Comparison of ENCODE assay signal across 8 cellular contexts in genomic region chr6:34365781-34366638, GRCh38. TPM values are rescaled to one million over a fixed set of nuclear protein-coding genes. Genes with fewer than 3 reads are reported as not detected.
DNase-seq lines count a peak whose midpoint lies in the region; ATAC-seq, FAIRE-seq and TF ChIP-seq lines count a peak whose summit lies in the region.
"Not testable (repeated sequence)": the region's sequence is repeated elsewhere in the genome, so short reads cannot be mapped to it uniquely, and the experiment has no call there.

No MANE protein-coding gene starts in this region.

- TF ChIP-seq POLR2A in gastrocnemius medialis (IDR thresholded peaks at IDR 0.05): not testable (repeated sequence)

- not testable (repeated sequence) for H3K27me3 Mint-ChIP-seq in activated CD8-positive, alpha-beta T cell treated with anti-CD3 and anti-CD28 coated beads, Interleukin-2, amount 10 ng/mL, durations not matched to agents 7 days and 5 days (ENCODE audit: low read depth); MCF 10A (ENCODE audit: insufficient read depth, unreplicated experiment)

- H3K4ac ChIP-seq in mesendoderm (ENCODE audit: low read depth, low read length): peak overlapping the region; percentile 48

- WGBS in mesendoderm (ENCODE audit: extremely low coverage, insufficient coverage, low lambda C conversion rate): no CpG with 5 or more reads among the region's 9 CpGs

- H3K79me2 ChIP-seq in mesendoderm (ENCODE audit: control insufficient read depth, insufficient read depth, low read length): peaks cover 28% of the 10 kb centered on the region

- not testable (repeated sequence) for H3K18ac ChIP-seq in mesendoderm (ENCODE audit: low read length)

- CTCF ChIA-PET in AG04450 (lab: Charles Lee); activated CD8-positive, alpha-beta T cell treated with anti-CD3 and anti-CD28 coated beads, Interleukin-2, amount 10 ng/mL, durations not matched to agents 7 days and 5 days (lab: Charles Lee): not testable (repeated sequence)
- CTCF ChIA-PET in HEK293 (lab: Yijun Ruan, JAX): interaction anchor here (0.7 to 0.9 kb wide), 2 partner anchors 14 to 49 kb away, joined by 3 to 4 read pairs; no protein-coding TSS in a partner anchor
- CTCF ChIA-PET in MCF 10A (lab: Yijun Ruan, JAX): interaction anchor here (0.6 to 0.9 kb wide), 2 partner anchors 116 to 859 kb away, joined by 3 read pairs; no protein-coding TSS in a partner anchor

- peaks cover 28% of the 10 kb centered on the region for H3K4me1 Mint-ChIP-seq in activated CD8-positive, alpha-beta T cell treated with anti-CD3 and anti-CD28 coated beads, Interleukin-2, amount 10 ng/mL, durations not matched to agents 7 days and 5 days (ENCODE audit: low read depth)
- H3K4me1 Mint-ChIP-seq in MCF 10A (ENCODE audit: insufficient read depth, unreplicated experiment): peaks cover 13% of the 10 kb centered on the region

- not testable (repeated sequence) for H3K4me2 ChIP-seq in mesendoderm (ENCODE audit: low read length)

- H2BK120ac ChIP-seq in mesendoderm (ENCODE audit: low read depth, low read length): not testable (repeated sequence)

- H2AK5ac ChIP-seq in mesendoderm (ENCODE audit: low read length): not testable (repeated sequence)

- POLR2A ChIA-PET in AG04450 (lab: Yijun Ruan, JAX): interaction anchor here (0.6 to 0.7 kb wide), 2 partner anchors 17 to 25 kb away, joined by 4 to 5 read pairs; no protein-coding TSS in a partner anchor
- POLR2A ChIA-PET in HEK293 (lab: Yijun Ruan, JAX): not testable (repeated sequence)
- POLR2A ChIA-PET in activated CD8-positive, alpha-beta T cell treated with anti-CD3 and anti-CD28 coated beads, Interleukin-2, amount 10 ng/mL, durations not matched to agents 7 days and 5 days (lab: Charles Lee): interaction anchor here (0.6 kb wide), 1 partner anchor 66 kb away, joined by 3 read pairs; no protein-coding TSS in a partner anchor
- POLR2A ChIA-PET in MCF 10A (lab: Yijun Ruan, JAX): interaction anchor here (0.7 to 1.6 kb wide), 2 partner anchors 25 to 33 kb away, joined by 3 to 4 read pairs; no protein-coding TSS in a partner anchor

- BruUV-seq in MCF 10A (replicated peaks; lab: Mats Ljungman, UMichigan): not testable (repeated sequence)

- H3K9me3 ChIP-seq in AG04450 (ENCODE audit: control insufficient read depth, insufficient read depth, low read length); HEK293 (ENCODE audit: control insufficient read depth, insufficient read depth, low read depth, low read length); gastrocnemius medialis: not testable (repeated sequence)

- not testable (repeated sequence) for H3K56ac ChIP-seq in mesendoderm (ENCODE audit: low read length)

- peak overlapping the region; percentile 50 for H3K27ac Mint-ChIP-seq in activated CD8-positive, alpha-beta T cell treated with anti-CD3 and anti-CD28 coated beads, Interleukin-2, amount 10 ng/mL, durations not matched to agents 7 days and 5 days
- H3K27ac Mint-ChIP-seq in MCF 10A (ENCODE audit: low read depth, unreplicated experiment): peak overlapping the region; percentile 61

- H4K5ac ChIP-seq in mesendoderm (ENCODE audit: low read length): not testable (repeated sequence)

- in situ Hi-C loops in gastrocnemius medialis (cut with MboI; ENCODE audit: low sequenced_read_pairs in 4 of 4): not testable (repeated sequence)

- H4K8ac ChIP-seq in mesendoderm (ENCODE audit: low read depth, low read length): peak overlapping the region; percentile 28

- H3K36me3 ChIP-seq in HEK293 (ENCODE audit: control insufficient read depth in 2 of 2, insufficient read depth in 1 of 2, low read length in 2 of 2); mesendoderm (ENCODE audit: control insufficient read depth, insufficient read depth, low read length); gastrocnemius medialis: not testable (repeated sequence)

- H3K4me1 ChIP-seq in HEK293 (ENCODE audit: control insufficient read depth, insufficient read depth, low read length); mesendoderm (ENCODE audit: control insufficient read depth, low read depth, low read length): not testable (repeated sequence)
- H3K4me1 ChIP-seq in gastrocnemius medialis: peaks cover 44 to 48% of the 10 kb centered on the region in 2 donors

- H3K23ac ChIP-seq in mesendoderm (ENCODE audit: low read length): not testable (repeated sequence)

- not testable (repeated sequence) for DNase-seq in AG04450 (ENCODE audit: low read depth, low spot score); activated CD8-positive, alpha-beta T cell treated with anti-CD3 and anti-CD28 coated beads, Interleukin-2, amount 10 ng/mL, durations not matched to agents 7 days and 5 days; gastrocnemius medialis
- DNase-seq in RCC 7860 (ENCODE audit: low spot score): peak; percentile 56
- peak; percentile 81 for DNase-seq in MCF 10A (ENCODE audit: unreplicated experiment)
- DNase-seq in fibroblast of peridontal ligament (ENCODE audit: extremely low read depth): peak; percentile 75
- DNase-seq in mesendoderm: peak; percentile 29

- not testable (repeated sequence) for H3K36me3 Mint-ChIP-seq in activated CD8-positive, alpha-beta T cell treated with anti-CD3 and anti-CD28 coated beads, Interleukin-2, amount 10 ng/mL, durations not matched to agents 7 days and 5 days (ENCODE audit: low read depth); MCF 10A (ENCODE audit: insufficient read depth, unreplicated experiment)

- not testable (repeated sequence) for H3K4me3 ChIP-seq in AG04450 (ENCODE audit: low read depth, low read length); HEK293 (ENCODE audit: low read depth, low read length); mesendoderm (ENCODE audit: low read length); gastrocnemius medialis

- peak overlapping the region; percentile 47 for H3K27ac ChIP-seq in AG04450 (ENCODE audit: low read depth, low read length)
- not testable (repeated sequence) for H3K27ac ChIP-seq in HEK293 (ENCODE audit: extremely low read depth, low read depth, low read length); mesendoderm (ENCODE audit: low read depth, low read length)
- peak overlapping the region; percentile 85 to 94 (median 89) for H3K27ac ChIP-seq in gastrocnemius medialis

- not testable (repeated sequence) for ATAC-seq in activated CD8-positive, alpha-beta T cell treated with anti-CD3 and anti-CD28 coated beads, Interleukin-2, amount 10 ng/mL, durations not matched to agents 7 days and 5 days; gastrocnemius medialis

- H2BK5ac ChIP-seq in mesendoderm (ENCODE audit: low read length): not testable (repeated sequence)

- not testable (repeated sequence) for H3K9ac ChIP-seq in mesendoderm (ENCODE audit: low read length)

- TF ChIP-seq CTCF in AG04450 (IDR thresholded peaks at IDR 0.05; ENCODE audit: low read depth, low read length); HEK293 (tag by site-specific recombination; IDR thresholded peaks at IDR 0.05); MCF 10A (IDR thresholded peaks at IDR 0.05; ENCODE audit: unreplicated experiment); gastrocnemius medialis (IDR thresholded peaks at IDR 0.05 in 4 of 5, conservative IDR thresholded peaks at IDR 0.05 in 1 of 5): not testable (repeated sequence)

- not testable (repeated sequence) for H3K4me3 Mint-ChIP-seq in activated CD8-positive, alpha-beta T cell treated with anti-CD3 and anti-CD28 coated beads, Interleukin-2, amount 10 ng/mL, durations not matched to agents 7 days and 5 days; MCF 10A (ENCODE audit: unreplicated experiment)

- peak; percentile 76 for FAIRE-seq in RCC 7860 (lab: Jason Lieb, UNC)

- H3K27me3 ChIP-seq in AG04450 (ENCODE audit: control insufficient read depth, insufficient read depth, low read length); mesendoderm (ENCODE audit: insufficient read depth, low read length, poor library complexity); gastrocnemius medialis: not testable (repeated sequence)

- intact Hi-C loops in MCF 10A (cut with micrococcal nuclease); gastrocnemius medialis (cut with DNase I; ENCODE audit: low total_unique reads): not testable (repeated sequence)

- not testable (repeated sequence) for H3K9me3 Mint-ChIP-seq in activated CD8-positive, alpha-beta T cell treated with anti-CD3 and anti-CD28 coated beads, Interleukin-2, amount 10 ng/mL, durations not matched to agents 7 days and 5 days (ENCODE audit: insufficient read depth); MCF 10A (ENCODE audit: unreplicated experiment)

- peaks cover 12% of the 10 kb centered on the region for H3K79me1 ChIP-seq in mesendoderm (ENCODE audit: low read length)

- not testable (repeated sequence) for H2BK15ac ChIP-seq in mesendoderm (replicated peaks; ENCODE audit: low read depth)

RNA-seq across cellular contexts. Expression of gene NUDT3, which starts 26.5 kb away (rescaled TPM):
- 23.7 and 26.7 TPM in 2 replicates for polyA plus RNA-seq in AG04450 (2011; rRNA removed)
- 23.3 and 32.4 TPM in 2 replicates for polyA minus RNA-seq in AG04450 (2011; rRNA and poly(A)+ RNA removed)
- 10 to 100 TPM; 13.1 to 13.8 TPM for total RNA-seq in activated CD8-positive, alpha-beta T cell treated with anti-CD3 and anti-CD28 coated beads, Interleukin-2, amount 10 ng/mL, durations not matched to agents 7 days and 5 days
- total RNA-seq in MCF 10A (2022) (22.4 and 23.6 TPM in 2 replicates), gastrocnemius medialis (10 to 100 TPM; 40.0 to 71.9 (median 50.6) TPM)
- polyA plus RNA-seq in mesendoderm (2013, experiment 1 of 2): 18.4 TPM
- 17.8 TPM for polyA plus RNA-seq in mesendoderm (2013, experiment 2 of 2)

RNA-seq across cellular contexts. Expression of gene RPS10, which starts 59.9 kb away (rescaled TPM):
- 2,426 and 3,003 TPM in 2 replicates for polyA plus RNA-seq in AG04450 (2011; rRNA removed)
- polyA minus RNA-seq in AG04450 (2011; rRNA and poly(A)+ RNA removed): 908 and 1,136 TPM in 2 replicates
- 1,000 to 10,000 TPM; 1,272 to 1,289 TPM for total RNA-seq in activated CD8-positive, alpha-beta T cell treated with anti-CD3 and anti-CD28 coated beads, Interleukin-2, amount 10 ng/mL, durations not matched to agents 7 days and 5 days
- 1,490 and 1,644 TPM in 2 replicates for total RNA-seq in MCF 10A (2022)
- 2,316 TPM for polyA plus RNA-seq in mesendoderm (2013, experiment 1 of 2)
- polyA plus RNA-seq in mesendoderm (2013, experiment 2 of 2): 2,311 TPM
- total RNA-seq in gastrocnemius medialis: 1,000 to 10,000 TPM; 1,471 to 2,243 (median 1,775) TPM
